21 cellular contexts compared by ENCODE assay signal in the genomic region with DNA sequence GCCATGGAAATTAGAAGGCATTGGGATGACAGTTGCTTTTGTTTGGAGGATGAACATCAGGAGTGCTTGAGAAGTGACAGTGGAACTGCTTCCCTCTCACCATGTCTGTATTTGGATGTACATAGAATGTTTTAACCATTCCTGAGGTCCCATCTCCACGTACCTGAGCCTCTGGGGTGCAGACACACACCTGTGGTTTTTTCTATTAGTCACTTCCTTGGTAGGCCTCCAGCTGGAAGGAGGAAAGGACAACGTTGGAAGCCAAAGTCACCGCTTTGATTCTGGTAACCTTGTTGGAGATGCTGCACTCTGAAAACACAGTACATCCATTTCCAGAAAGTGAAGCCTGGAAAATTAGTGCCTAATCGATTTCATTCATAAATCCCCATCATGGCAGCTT.
"Had no signal": no experiment of that assay in that cellular context is flagged by ENCODE, and none has a peak within 500 bp of the region (broad histone marks: within the 10 kb centered on the region; RNA-seq: fewer than 3 reads in every experiment).

No MANE protein-coding gene starts in this region.

- H3K27ac ChIP-seq: colonic mucosa, dorsolateral prefrontal cortex, left lung, neutrophil, ovary, psoas muscle, right atrium auricular region, spleen, upper lobe of right lung had no signal

- H3K4me1 ChIP-seq: colonic mucosa, left lung, psoas muscle, right atrium auricular region, spleen, upper lobe of right lung had no signal

- ATAC-seq: effector memory CD8-positive, alpha-beta T cell; left lung; natural killer cell treated with Interleukin-12 subunit alpha and Interleukin-12 subunit beta and Interleukin-15 and Interleukin-18, amount 100 ng/mL, for 72 hours; psoas muscle; T-helper 17 cell; upper lobe of right lung had no signal

- DNase-seq: activated B cell treated with CpG ODN at 0.5 μM for 24 hours; activated CD4-positive, alpha-beta T cell treated with anti-CD3 and anti-CD28 coated beads for 4 hours; activated CD4-positive, alpha-beta T cell treated with anti-CD3 and anti-CD28 coated beads, Interleukin-2, amount 50 U/mL, for 48 hours; activated naive CD4-positive, alpha-beta T cell treated with Interleukin-2 at 50 U/mL for 16 hours; activated naive CD8-positive, alpha-beta T cell treated with anti-CD3 and anti-CD28 coated beads for 36 hours; activated T-cell treated with anti-CD3 and anti-CD28 coated beads, Interleukin-2, amount 50 U/mL, for 48 hours; colonic mucosa; dorsolateral prefrontal cortex; effector memory CD8-positive, alpha-beta T cell; left lung; ovary; psoas muscle; spleen; stimulated activated CD4-positive, alpha-beta T cell treated with anti-CD3 and anti-CD28 coated beads, Interleukin-4, amount 100 ng/mL, for 1 hour; stimulated activated naive CD4-positive, alpha-beta T cell treated with Interleukin-2 at 50 U/mL for 16 hours; T-helper 17 cell; upper lobe of right lung had no signal

- H3K4me3 ChIP-seq: colonic mucosa, dorsolateral prefrontal cortex, left lung, lung, ovary, psoas muscle, right atrium auricular region, spleen, upper lobe of right lung had no signal

- H3K9me3 ChIP-seq: colonic mucosa, left lung, neutrophil, ovary, psoas muscle, right atrium auricular region, upper lobe of right lung had no signal

- H3K36me3 ChIP-seq: colonic mucosa, left lung, neutrophil, ovary, right atrium auricular region, spleen, upper lobe of right lung had no signal

- H3K27me3 ChIP-seq: colonic mucosa, left lung, neutrophil, ovary, right atrium auricular region, spleen, upper lobe of right lung had no signal
